11 cellular contexts compared by ENCODE assay signal in the genomic region with DNA sequence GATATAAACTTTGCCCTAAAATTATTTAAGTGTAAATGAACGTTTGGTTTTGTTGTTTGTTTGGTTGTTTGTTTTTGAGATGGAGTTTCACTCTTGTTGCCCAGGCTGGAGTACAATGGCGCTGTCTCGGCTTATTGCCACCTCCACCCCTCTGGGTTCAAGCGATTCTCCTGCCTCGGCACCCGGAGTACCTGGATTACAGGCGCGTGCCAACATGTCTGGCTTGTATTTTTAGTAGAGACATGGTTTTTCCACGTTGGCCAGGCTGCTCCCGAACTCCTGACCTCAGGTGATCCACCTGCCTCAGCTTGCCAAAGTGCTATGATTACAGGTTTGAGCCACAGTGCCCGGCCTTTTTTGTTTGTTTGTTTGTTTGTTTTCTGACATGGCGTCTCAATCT.
A peak's percentile ranks its signal among the peaks of the same experiment; 100 is the strongest.
DNase-seq lines count a peak whose midpoint lies in the region; ATAC-seq, FAIRE-seq and TF ChIP-seq lines count a peak whose summit lies in the region.
"Had no signal": no experiment of that assay in that cellular context is flagged by ENCODE, and none has a peak within 500 bp of the region (broad histone marks: within the 10 kb centered on the region; RNA-seq: fewer than 3 reads in every experiment).

No MANE protein-coding gene starts in this region.

- WGBS in stomach, 5 donors, result 60 to 76% (median 67%) methylated on average over 12 of the region's 12 CpGs

- no peak for FAIRE-seq in astrocyte (lab: Jason Lieb, UNC)

- H3K9ac ChIP-seq in astrocyte (ENCODE audit: low read length) (no peak overlapping the region), mucosa of rectum (ENCODE audit: low read depth in 1 of 2, low read length in 2 of 2) (peak overlapping the region in 1 of 2 donors; percentile 91)

- no peaks in the 10 kb centered on the region for H3K27me3 Mint-ChIP-seq in stimulated activated naive CD8-positive, alpha-beta T cell treated with anti-CD3 and anti-CD28 coated beads, Interleukin-15, Interleukin-2, amounts not matched to agents 100 ng/mL and 50 ng/mL, for 24 hours
- H3K27me3 Mint-ChIP-seq in stimulated activated naive CD8-positive, alpha-beta T cell treated with anti-CD3 and anti-CD28 coated beads, Interleukin-15, amount 100 ng/mL, for 72 hours, result no peaks in the 10 kb centered on the region
- H3K27me3 Mint-ChIP-seq in astrocyte (ENCODE audit: low read depth, unreplicated experiment), result no peaks in the 10 kb centered on the region

- TF ChIP-seq EP300 in stomach (IDR thresholded peaks at IDR 0.05), result no peak

- DNase-seq in stimulated activated naive CD8-positive, alpha-beta T cell treated with anti-CD3 and anti-CD28 coated beads, Interleukin-15, amount 100 ng/mL, for 72 hours, result no peak
- DNase-seq in astrocyte (ENCODE audit: low read depth) (no peak), hepatic stellate cell (ENCODE audit: low spot score) (no peak), stomach (no peak), NCI-H82 (lab: John Stamatoyannopoulos, UW) (no peak)
- DNase-seq: activated CD8-positive, alpha-beta memory T cell treated with anti-CD3 and anti-CD28 coated beads, Interleukin-2, amount 50 U/mL, for 4 hours; occipital lobe had no signal

- TF ChIP-seq POLR2A in stomach (IDR thresholded peaks at IDR 0.05), result no peak

- peaks cover 61% of the 10 kb centered on the region for H3K4me1 Mint-ChIP-seq in stimulated activated naive CD8-positive, alpha-beta T cell treated with anti-CD3 and anti-CD28 coated beads, Interleukin-15, Interleukin-2, amounts not matched to agents 100 ng/mL and 50 ng/mL, for 24 hours (ENCODE audit: low read depth)
- H3K4me1 Mint-ChIP-seq in stimulated activated naive CD8-positive, alpha-beta T cell treated with anti-CD3 and anti-CD28 coated beads, Interleukin-15, amount 100 ng/mL, for 72 hours, result peaks cover 49% of the 10 kb centered on the region
- peaks cover 11% of the 10 kb centered on the region for H3K4me1 Mint-ChIP-seq in astrocyte (ENCODE audit: low read depth, unreplicated experiment)

- intact Hi-C loops in stomach (cut with DNase I; ENCODE audit: low total_unique reads), result no loop called here

- H3K4me1 ChIP-seq in astrocyte (ENCODE audit: insufficient read depth, low read length), result peaks cover 33% of the 10 kb centered on the region
- peaks cover 7 to 25% of the 10 kb centered on the region in 2 donors for H3K4me1 ChIP-seq in mucosa of rectum (ENCODE audit: control insufficient read depth in 2 of 2, insufficient read depth in 2 of 2, low read length in 2 of 2)
- H3K4me1 ChIP-seq in stomach, result peaks cover 20 to 42% (median 30%) of the 10 kb centered on the region in 4 donors

- peak overlapping the region; percentile 39 for H2AFZ ChIP-seq in astrocyte (ENCODE audit: low read depth, low read length)

- no peak for ATAC-seq in stimulated activated naive CD8-positive, alpha-beta T cell treated with anti-CD3 and anti-CD28 coated beads, Interleukin-15, amount 100 ng/mL, for 72 hours
- no peak for ATAC-seq in GM18873 (IDR thresholded peaks at IDR 0.05; ENCODE audit: low FRiP score, unreplicated experiment)

- H3K4me3 ChIP-seq in astrocyte (ENCODE audit: insufficient read depth, low read depth, low read length) (no peak overlapping the region), mucosa of rectum (ENCODE audit: low read length in 2 of 2) (peak overlapping the region; percentile 38 to 44), stomach (no peak overlapping the region)
- H3K4me3 ChIP-seq: SK-N-MC had no signal

- H3K36me3 ChIP-seq in astrocyte (ENCODE audit: insufficient read depth, low read length), result no peaks in the 10 kb centered on the region
- H3K36me3 ChIP-seq in mucosa of rectum (ENCODE audit: control insufficient read depth in 2 of 2, insufficient read depth in 2 of 2, low read length in 2 of 2), result no peaks in the 10 kb centered on the region
- H3K36me3 ChIP-seq in stomach, result no peaks in the 10 kb centered on the region

- H3K4me3 Mint-ChIP-seq in stimulated activated naive CD8-positive, alpha-beta T cell treated with anti-CD3 and anti-CD28 coated beads, Interleukin-15, Interleukin-2, amounts not matched to agents 100 ng/mL and 50 ng/mL, for 24 hours, result peak overlapping the region; percentile 91
- H3K4me3 Mint-ChIP-seq in stimulated activated naive CD8-positive, alpha-beta T cell treated with anti-CD3 and anti-CD28 coated beads, Interleukin-15, amount 100 ng/mL, for 72 hours, result peak overlapping the region in 1 of 2 donors; percentile 16
- H3K4me3 Mint-ChIP-seq in astrocyte (ENCODE audit: unreplicated experiment), result no peak overlapping the region

- H3K79me2 ChIP-seq in astrocyte (ENCODE audit: insufficient read depth, low read length), result peaks cover 9% of the 10 kb centered on the region

- no peaks in the 10 kb centered on the region for H3K36me3 Mint-ChIP-seq in stimulated activated naive CD8-positive, alpha-beta T cell treated with anti-CD3 and anti-CD28 coated beads, Interleukin-15, Interleukin-2, amounts not matched to agents 100 ng/mL and 50 ng/mL, for 24 hours (ENCODE audit: low read depth)
- H3K36me3 Mint-ChIP-seq in astrocyte (ENCODE audit: low read depth, unreplicated experiment), result no peaks in the 10 kb centered on the region

- H3K27me3 ChIP-seq in astrocyte (ENCODE audit: insufficient read depth, low read length) (no peaks in the 10 kb centered on the region), mucosa of rectum (ENCODE audit: control insufficient read depth in 2 of 2, insufficient read depth in 2 of 2, low read length in 2 of 2) (no peaks in the 10 kb centered on the region), stomach (no peaks in the 10 kb centered on the region)

- peak overlapping the region; percentile 30 for H3K4me2 ChIP-seq in astrocyte (ENCODE audit: low read length)

- no peaks in the 10 kb centered on the region for H3K9me3 ChIP-seq in astrocyte (ENCODE audit: insufficient read depth, low read depth, low read length)
- no peaks in the 10 kb centered on the region for H3K9me3 ChIP-seq in mucosa of rectum (ENCODE audit: control insufficient read depth in 2 of 2, low read length in 2 of 2)
- H3K9me3 ChIP-seq in stomach, result no peaks in the 10 kb centered on the region

- no peak overlapping the region for H3K27ac ChIP-seq in astrocyte (ENCODE audit: low read depth, low read length)
- H3K27ac ChIP-seq in mucosa of rectum (ENCODE audit: low read depth in 2 of 2, low read length in 2 of 2), result peak overlapping the region; percentile 32 to 100
- H3K27ac ChIP-seq in stomach, result peak overlapping the region in 1 of 5 donors; percentile 96

- no peak overlapping the region for H3K27ac Mint-ChIP-seq in stimulated activated naive CD8-positive, alpha-beta T cell treated with anti-CD3 and anti-CD28 coated beads, Interleukin-15, Interleukin-2, amounts not matched to agents 100 ng/mL and 50 ng/mL, for 24 hours
- no peak overlapping the region for H3K27ac Mint-ChIP-seq in stimulated activated naive CD8-positive, alpha-beta T cell treated with anti-CD3 and anti-CD28 coated beads, Interleukin-15, amount 100 ng/mL, for 72 hours
- H3K27ac Mint-ChIP-seq in astrocyte (ENCODE audit: unreplicated experiment), result no peak overlapping the region

- H3K9me3 Mint-ChIP-seq in stimulated activated naive CD8-positive, alpha-beta T cell treated with anti-CD3 and anti-CD28 coated beads, Interleukin-15, Interleukin-2, amounts not matched to agents 100 ng/mL and 50 ng/mL, for 24 hours, result no peaks in the 10 kb centered on the region
- H3K9me3 Mint-ChIP-seq in stimulated activated naive CD8-positive, alpha-beta T cell treated with anti-CD3 and anti-CD28 coated beads, Interleukin-15, amount 100 ng/mL, for 72 hours, result no peaks in the 10 kb centered on the region
- no peaks in the 10 kb centered on the region for H3K9me3 Mint-ChIP-seq in astrocyte (ENCODE audit: unreplicated experiment)

- H4K20me1 ChIP-seq in astrocyte (ENCODE audit: insufficient read depth, low read length), result no peaks in the 10 kb centered on the region

- no peak for TF ChIP-seq CTCF in astrocyte (IDR thresholded peaks at IDR 0.05; ENCODE audit: insufficient read depth, low read depth, low read length)
- no peak for TF ChIP-seq CTCF in stomach (IDR thresholded peaks at IDR 0.05)

Comparison
In these comparisons a context has a peak if more than half of its experiments do, and no peak if none do; other contexts are left out.
1. H3K4me3 ChIP-seq: peak in mucosa of rectum (2 of 2); none in astrocyte (single experiment) and stomach (0 of 4).